ENCODE assay signal across 8 cellular contexts in the genomic region with DNA sequence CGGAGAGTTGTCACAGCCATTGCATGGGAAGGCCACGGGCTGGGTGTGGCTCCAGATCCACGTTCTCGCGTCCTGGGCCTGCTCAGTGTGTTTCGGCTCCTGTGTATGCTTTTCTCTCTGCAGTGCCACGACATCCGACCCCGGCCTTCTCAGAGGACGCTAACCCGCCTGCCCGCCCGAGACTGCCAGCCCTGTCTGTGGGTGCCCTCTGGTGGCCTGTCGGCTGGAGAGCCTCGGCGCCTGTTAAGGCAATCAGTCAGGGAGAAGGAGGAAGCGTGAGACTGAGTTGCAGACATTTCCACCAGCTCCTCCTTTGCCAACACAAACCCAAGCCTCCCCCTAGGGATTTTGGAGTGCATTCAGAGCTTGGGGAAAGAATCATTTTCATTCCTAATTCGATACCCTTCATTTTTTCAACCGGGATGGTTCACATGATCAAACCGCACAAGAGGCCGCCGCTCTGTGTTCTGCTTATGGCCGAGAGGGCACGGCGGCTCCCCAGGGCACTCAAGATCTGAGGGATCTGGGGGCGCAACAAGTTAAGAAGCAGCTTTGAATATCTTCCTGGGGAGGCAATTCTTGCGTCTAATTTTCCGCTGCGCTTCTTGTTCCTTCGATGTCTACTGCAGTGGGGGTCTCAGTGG.
DNase-seq lines count a peak whose midpoint lies in the region; ATAC-seq and TF ChIP-seq lines count a peak whose summit lies in the region.

No MANE protein-coding gene starts in this region.

- no peaks in the 10 kb centered on the region for H3K27me3 ChIP-seq in WERI-Rb-1 (ENCODE audit: insufficient read depth, low read depth, severe bottlenecking)

- ATAC-seq in HG02759 (IDR thresholded peaks at IDR 0.05; ENCODE audit: unreplicated experiment) (peak; percentile 76), HG03520 (IDR thresholded peaks at IDR 0.05; ENCODE audit: unreplicated experiment) (no peak)

- peak; percentile 98 for DNase-seq in DMS53 (lab: John Stamatoyannopoulos, UW)
- DNase-seq in NCI-H2227 (lab: John Stamatoyannopoulos, UW; ENCODE audit: unreplicated experiment) = peak; percentile 81
- DNase-seq in WERI-Rb-1 = peak; percentile 96
- peak; percentile 35 to 85 for DNase-seq in T47D (ENCODE audit: low read depth in 1 of 2, low spot score in 1 of 2)
- DNase-seq in inferior parietal cortex (ENCODE audit: extremely low spot score) = peak; percentile 77
- peak; percentile 82 for DNase-seq in stimulated activated CD4-positive, alpha-beta T cell treated with anti-CD3 and anti-CD28 coated beads, Interleukin-15, amount 100 ng/mL, for 24 hours

- H3K9me3 ChIP-seq in WERI-Rb-1 (ENCODE audit: severe bottlenecking) = no peaks in the 10 kb centered on the region

- in situ Hi-C loops in T47D (cut with HindIII; ENCODE audit: low pct_unique_long_range_greater_than_20kb, low sequenced_read_pairs) = no loop called here

- H3K4me3 ChIP-seq in WERI-Rb-1 (ENCODE audit: low read depth, low read length) = no peak overlapping the region

- peak overlapping the region; percentile 40 for H3K27ac ChIP-seq in WERI-Rb-1

- TF ChIP-seq CTCF in WERI-Rb-1 (IDR thresholded peaks at IDR 0.05; ENCODE audit: low read depth, low read length) = peak; percentile 98

- H3K36me3 ChIP-seq in WERI-Rb-1 = no peaks in the 10 kb centered on the region
